Comparison of ENCODE assay signal across 1 cellular context in the genomic region with DNA sequence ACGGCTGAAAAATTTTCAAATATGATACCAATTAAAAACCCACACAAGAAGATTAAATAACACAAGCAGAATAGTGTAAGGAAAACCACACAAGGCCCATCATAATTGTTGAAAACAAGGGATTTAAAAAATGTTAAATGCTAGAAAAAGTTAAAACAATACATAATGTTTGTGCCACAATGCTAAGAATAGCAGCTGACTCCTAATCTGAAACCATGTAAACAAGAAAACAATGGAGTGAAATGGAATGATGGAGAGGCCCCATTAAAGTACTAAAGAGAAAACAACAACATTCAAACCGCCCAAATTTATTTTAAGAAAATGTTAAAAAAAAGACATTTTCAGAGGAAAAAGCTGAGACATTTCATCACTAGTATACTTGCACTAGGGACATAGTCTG.
TF ChIP-seq lines count a peak whose summit lies in the region.

No MANE protein-coding gene starts in this region.

TF ChIP-seq in WTC11, 78 proteins besides CTCF, POLR2A, EP300 and RAD21 (continued from another document):
- no peak for TF ChIP-seq FOXP4 (CRISPR knock-in tag; IDR thresholded peaks at IDR 0.05)
